Comparison of ENCODE assay signal across 2 cellular contexts in the genomic region with DNA sequence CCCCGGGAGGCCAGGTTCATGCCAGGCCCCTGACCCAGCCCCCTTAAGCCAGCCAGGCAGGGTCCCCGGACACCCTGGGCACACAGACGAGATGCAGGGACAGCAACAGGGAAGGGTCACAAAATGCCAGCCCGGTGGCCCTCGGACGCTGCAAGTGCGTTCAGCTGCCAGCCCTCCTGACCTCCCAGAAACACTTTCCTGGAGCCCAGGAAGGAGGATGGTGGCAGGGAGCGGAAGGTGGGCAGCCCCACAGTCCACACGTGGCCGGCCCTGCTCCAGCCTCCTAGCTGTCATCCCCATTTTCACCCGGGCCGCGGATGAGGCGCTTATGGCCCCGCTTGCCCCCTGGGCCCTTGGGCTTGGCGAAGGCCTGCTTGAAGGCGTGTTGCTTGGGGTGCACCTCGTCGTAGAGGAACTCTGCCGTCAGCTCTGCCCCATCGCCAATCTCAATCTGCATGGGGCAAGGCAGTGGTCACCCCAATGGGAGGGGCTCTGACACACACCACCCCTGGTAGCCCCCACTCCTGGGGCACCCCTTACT.
TF ChIP-seq lines count a peak whose summit lies in the region.

No MANE protein-coding gene starts in this region.

TF ChIP-seq in HCT116, 20 proteins besides CTCF, POLR2A, EP300 and RAD21:
- TF ChIP-seq ATF3 (IDR thresholded peaks at IDR 0.05) (no peak), EGR1 (IDR thresholded peaks at IDR 0.05; ENCODE audit: low read depth) (no peak), SIN3A (IDR thresholded peaks at IDR 0.05; ENCODE audit: low read depth) (no peak), POLR2AphosphoS5 (IDR thresholded peaks at IDR 0.05; ENCODE audit: low read depth, low read length) (no peak), ELF1 (IDR thresholded peaks at IDR 0.05; ENCODE audit: borderline replicate concordance, low read depth) (no peak), YY1 (IDR thresholded peaks at IDR 0.05; ENCODE audit: extremely low read depth, insufficient replicate concordance, low read depth, low read length) (no peak), ZFX (IDR thresholded peaks at IDR 0.05) (no peak), JUND (IDR thresholded peaks at IDR 0.05) (no peak), SRF (IDR thresholded peaks at IDR 0.05; ENCODE audit: low read depth) (no peak), CBX3 (IDR thresholded peaks at IDR 0.05; ENCODE audit: low read depth) (no peak), FOSL1 (IDR thresholded peaks at IDR 0.05; ENCODE audit: low read depth) (no peak)
- TF ChIP-seq, protein P1, sequence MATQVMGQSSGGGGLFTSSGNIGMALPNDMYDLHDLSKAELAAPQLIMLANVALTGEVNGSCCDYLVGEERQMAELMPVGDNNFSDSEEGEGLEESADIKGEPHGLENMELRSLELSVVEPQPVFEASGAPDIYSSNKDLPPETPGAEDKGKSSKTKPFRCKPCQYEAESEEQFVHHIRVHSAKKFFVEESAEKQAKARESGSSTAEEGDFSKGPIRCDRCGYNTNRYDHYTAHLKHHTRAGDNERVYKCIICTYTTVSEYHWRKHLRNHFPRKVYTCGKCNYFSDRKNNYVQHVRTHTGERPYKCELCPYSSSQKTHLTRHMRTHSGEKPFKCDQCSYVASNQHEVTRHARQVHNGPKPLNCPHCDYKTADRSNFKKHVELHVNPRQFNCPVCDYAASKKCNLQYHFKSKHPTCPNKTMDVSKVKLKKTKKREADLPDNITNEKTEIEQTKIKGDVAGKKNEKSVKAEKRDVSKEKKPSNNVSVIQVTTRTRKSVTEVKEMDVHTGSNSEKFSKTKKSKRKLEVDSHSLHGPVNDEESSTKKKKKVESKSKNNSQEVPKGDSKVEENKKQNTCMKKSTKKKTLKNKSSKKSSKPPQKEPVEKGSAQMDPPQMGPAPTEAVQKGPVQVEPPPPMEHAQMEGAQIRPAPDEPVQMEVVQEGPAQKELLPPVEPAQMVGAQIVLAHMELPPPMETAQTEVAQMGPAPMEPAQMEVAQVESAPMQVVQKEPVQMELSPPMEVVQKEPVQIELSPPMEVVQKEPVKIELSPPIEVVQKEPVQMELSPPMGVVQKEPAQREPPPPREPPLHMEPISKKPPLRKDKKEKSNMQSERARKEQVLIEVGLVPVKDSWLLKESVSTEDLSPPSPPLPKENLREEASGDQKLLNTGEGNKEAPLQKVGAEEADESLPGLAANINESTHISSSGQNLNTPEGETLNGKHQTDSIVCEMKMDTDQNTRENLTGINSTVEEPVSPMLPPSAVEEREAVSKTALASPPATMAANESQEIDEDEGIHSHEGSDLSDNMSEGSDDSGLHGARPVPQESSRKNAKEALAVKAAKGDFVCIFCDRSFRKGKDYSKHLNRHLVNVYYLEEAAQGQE (IDR thresholded peaks at IDR 0.05; ENCODE audit: low read depth) = no peak
- TF ChIP-seq, protein P2, sequence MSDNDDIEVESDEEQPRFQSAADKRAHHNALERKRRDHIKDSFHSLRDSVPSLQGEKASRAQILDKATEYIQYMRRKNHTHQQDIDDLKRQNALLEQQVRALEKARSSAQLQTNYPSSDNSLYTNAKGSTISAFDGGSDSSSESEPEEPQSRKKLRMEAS (IDR thresholded peaks at IDR 0.05) = no peak

TF ChIP-seq in K562, 482 proteins besides CTCF, POLR2A, EP300 and RAD21:
- TF ChIP-seq ADNP (tag; IDR thresholded peaks at IDR 0.05) (no peak), HNRNPLL (IDR thresholded peaks at IDR 0.05; ENCODE audit: low read depth, low read length, poor library complexity, severe bottlenecking) (no peak), POLR2G (IDR thresholded peaks at IDR 0.05; ENCODE audit: low read depth, low read length) (0 out of 2 replicates have a peak, but pooled peaks have one; percentile 25), RBFOX2 (IDR thresholded peaks at IDR 0.05; ENCODE audit: low read depth, low read length) (peak; percentile 36), SMARCC2 (IDR thresholded peaks at IDR 0.05; ENCODE audit: low read depth) (no peak), THAP12 (CRISPR knock-in tag; IDR thresholded peaks at IDR 0.05) (no peak), ETV6 (IDR thresholded peaks at IDR 0.05; ENCODE audit: borderline replicate concordance in 1 of 2, low read depth in 2 of 2, low read length in 1 of 2) (no peak), ETV6 (CRISPR knock-in tag; IDR thresholded peaks at IDR 0.05; ENCODE audit: borderline replicate concordance) (no peak), ZNF165 (CRISPR knock-in tag; IDR thresholded peaks at IDR 0.05; ENCODE audit: borderline replicate concordance) (no peak), C11orf30 (IDR thresholded peaks at IDR 0.05; ENCODE audit: low read depth) (no peak)
TF ChIP-seq in K562: peak in this region for 2.
